8 cellular contexts compared by ENCODE assay signal in the genomic region with DNA sequence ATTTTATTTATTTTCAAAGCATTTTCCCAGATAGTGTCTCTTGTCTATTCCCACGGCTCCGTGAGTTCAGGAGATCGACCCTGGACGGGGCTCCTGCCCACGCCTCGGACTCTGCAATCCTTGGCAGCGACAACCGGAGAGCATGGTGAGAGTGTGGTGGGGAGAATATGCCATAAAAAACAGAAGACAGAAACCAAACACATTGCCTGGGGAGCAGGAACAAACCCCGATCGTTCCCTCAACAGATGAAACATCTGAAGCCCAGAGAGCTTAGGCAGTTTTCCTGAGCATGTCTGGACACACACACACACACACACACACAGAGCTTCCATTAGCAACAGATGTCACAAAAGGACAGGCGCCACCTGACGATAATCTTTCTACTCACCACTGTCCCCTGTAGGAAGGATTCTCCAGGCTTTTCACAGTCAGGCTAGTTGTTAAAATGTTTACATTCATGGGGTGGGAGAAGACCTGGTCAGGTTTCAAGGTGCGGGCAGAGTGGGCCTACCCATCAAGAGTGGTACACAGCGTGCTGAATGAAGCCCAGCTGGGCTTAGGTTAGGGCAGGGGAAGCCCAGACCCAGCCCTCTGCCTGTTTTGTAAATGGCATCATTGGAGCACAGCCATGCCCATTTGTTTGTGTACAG.
DNase-seq lines count a peak whose midpoint lies in the region; ATAC-seq and TF ChIP-seq lines count a peak whose summit lies in the region.

No MANE protein-coding gene starts in this region.

- no peak overlapping the region for H3K9ac ChIP-seq in Loucy (ENCODE audit: low read depth, low read length, poor library complexity, severe bottlenecking)

- peaks cover 0 to 3% of the 10 kb centered on the region in 2 donors for H3K4me1 Mint-ChIP-seq in natural killer cell treated with Interleukin-12 subunit alpha and Interleukin-12 subunit beta and Interleukin-15 and Interleukin-18, amount 100 ng/mL, for 72 hours (ENCODE audit: low read depth in 2 of 2)

- peaks cover 6% of the 10 kb centered on the region; the same call in 1 of the 2 replicates for H3K9me3 ChIP-seq in Loucy (ENCODE audit: insufficient read depth, low read depth, low read length)

- no peak overlapping the region for H3K27ac Mint-ChIP-seq in natural killer cell treated with Interleukin-12 subunit alpha and Interleukin-12 subunit beta and Interleukin-15 and Interleukin-18, amount 100 ng/mL, for 72 hours

- H3K36me3 Mint-ChIP-seq in natural killer cell treated with Interleukin-12 subunit alpha and Interleukin-12 subunit beta and Interleukin-15 and Interleukin-18, amount 100 ng/mL, for 72 hours: peaks cover 6% of the 10 kb centered on the region

- 0 out of 2 replicates have a peak overlapping the region, but pooled peaks have one; percentile 12 for H2AFZ ChIP-seq in Loucy (ENCODE audit: low read length)

- no peaks in the 10 kb centered on the region; the same call in 1 of the 2 replicates for H3F3A ChIP-seq in Loucy (ENCODE audit: low read depth)

- no peak overlapping the region for H3K4me3 ChIP-seq in Loucy (ENCODE audit: low read length, poor library complexity, severe bottlenecking)

- H4K20me1 ChIP-seq in Loucy (ENCODE audit: insufficient read depth, low read length, poor library complexity, severe bottlenecking): no peaks in the 10 kb centered on the region

- peaks cover 7 to 17% of the 10 kb centered on the region in 2 donors for H3K27me3 Mint-ChIP-seq in natural killer cell treated with Interleukin-12 subunit alpha and Interleukin-12 subunit beta and Interleukin-15 and Interleukin-18, amount 100 ng/mL, for 72 hours

- DNase-seq in AG08396 (ENCODE audit: low spot score) (peak; percentile 8), islet precursor cell (peak; percentile 60)
- no peak for DNase-seq in natural killer cell treated with Interleukin-12 subunit alpha and Interleukin-12 subunit beta and Interleukin-15 and Interleukin-18, amount 100 ng/mL, for 72 hours (ENCODE audit: low spot score)

- peaks cover 19% of the 10 kb centered on the region for H3K4me1 ChIP-seq in Loucy (ENCODE audit: insufficient read depth, low read length, poor library complexity, severe bottlenecking)

- H3K4me2 ChIP-seq in Loucy (ENCODE audit: low read depth, low read length, poor library complexity, severe bottlenecking): no peak overlapping the region

- H3K4me3 Mint-ChIP-seq in natural killer cell treated with Interleukin-12 subunit alpha and Interleukin-12 subunit beta and Interleukin-15 and Interleukin-18, amount 100 ng/mL, for 72 hours: no peak overlapping the region

- no peaks in the 10 kb centered on the region for H3K9me3 Mint-ChIP-seq in natural killer cell treated with Interleukin-12 subunit alpha and Interleukin-12 subunit beta and Interleukin-15 and Interleukin-18, amount 100 ng/mL, for 72 hours

- no peaks in the 10 kb centered on the region for H3K9me2 ChIP-seq in Loucy (replicated peaks; ENCODE audit: low read depth, low read length)

- ATAC-seq in SK-N-SH treated with all-trans-retinoic acid at 6 μM for 48 hours: peak; percentile 60
- no peak for ATAC-seq in HG02623 (IDR thresholded peaks at IDR 0.05; ENCODE audit: unreplicated experiment)
- no peak for ATAC-seq in HG03175 (IDR thresholded peaks at IDR 0.05; ENCODE audit: unreplicated experiment)
- no peak for ATAC-seq in HG03135 (IDR thresholded peaks at IDR 0.05; ENCODE audit: unreplicated experiment)
- no peak for ATAC-seq in natural killer cell treated with Interleukin-12 subunit alpha and Interleukin-12 subunit beta and Interleukin-15 and Interleukin-18, amount 100 ng/mL, for 72 hours

- no peaks in the 10 kb centered on the region for H3K27me3 ChIP-seq in Loucy (ENCODE audit: insufficient read depth, low read length, poor library complexity, severe bottlenecking)

- TF ChIP-seq CTCF in Loucy (conservative IDR thresholded peaks at IDR 0.05; ENCODE audit: low read length): peak; percentile 49

- H3K36me3 ChIP-seq in Loucy (ENCODE audit: insufficient read depth, low read length): no peaks in the 10 kb centered on the region

- H3K79me2 ChIP-seq in Loucy (ENCODE audit: insufficient read depth, low read length): no peaks in the 10 kb centered on the region

TF ChIP-seq in SK-N-SH treated with all-trans-retinoic acid at 6 μM for 48 hours, 23 proteins besides CTCF, POLR2A, EP300 and RAD21:
- TF ChIP-seq GLIS3 (CRISPR knock-in tag; IDR thresholded peaks at IDR 0.05): no peak
- TF ChIP-seq OSR1 (CRISPR knock-in tag; IDR thresholded peaks at IDR 0.05): no peak
- TF ChIP-seq, protein P1, sequence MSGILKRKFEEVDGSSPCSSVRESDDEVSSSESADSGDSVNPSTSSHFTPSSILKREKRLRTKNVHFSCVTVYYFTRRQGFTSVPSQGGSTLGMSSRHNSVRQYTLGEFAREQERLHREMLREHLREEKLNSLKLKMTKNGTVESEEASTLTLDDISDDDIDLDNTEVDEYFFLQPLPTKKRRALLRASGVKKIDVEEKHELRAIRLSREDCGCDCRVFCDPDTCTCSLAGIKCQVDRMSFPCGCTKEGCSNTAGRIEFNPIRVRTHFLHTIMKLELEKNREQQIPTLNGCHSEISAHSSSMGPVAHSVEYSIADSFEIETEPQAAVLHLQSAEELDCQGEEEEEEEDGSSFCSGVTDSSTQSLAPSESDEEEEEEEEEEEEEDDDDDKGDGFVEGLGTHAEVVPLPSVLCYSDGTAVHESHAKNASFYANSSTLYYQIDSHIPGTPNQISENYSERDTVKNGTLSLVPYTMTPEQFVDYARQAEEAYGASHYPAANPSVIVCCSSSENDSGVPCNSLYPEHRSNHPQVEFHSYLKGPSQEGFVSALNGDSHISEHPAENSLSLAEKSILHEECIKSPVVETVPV (CRISPR knock-in tag; IDR thresholded peaks at IDR 0.05): no peak
- TF ChIP-seq, protein P2, sequence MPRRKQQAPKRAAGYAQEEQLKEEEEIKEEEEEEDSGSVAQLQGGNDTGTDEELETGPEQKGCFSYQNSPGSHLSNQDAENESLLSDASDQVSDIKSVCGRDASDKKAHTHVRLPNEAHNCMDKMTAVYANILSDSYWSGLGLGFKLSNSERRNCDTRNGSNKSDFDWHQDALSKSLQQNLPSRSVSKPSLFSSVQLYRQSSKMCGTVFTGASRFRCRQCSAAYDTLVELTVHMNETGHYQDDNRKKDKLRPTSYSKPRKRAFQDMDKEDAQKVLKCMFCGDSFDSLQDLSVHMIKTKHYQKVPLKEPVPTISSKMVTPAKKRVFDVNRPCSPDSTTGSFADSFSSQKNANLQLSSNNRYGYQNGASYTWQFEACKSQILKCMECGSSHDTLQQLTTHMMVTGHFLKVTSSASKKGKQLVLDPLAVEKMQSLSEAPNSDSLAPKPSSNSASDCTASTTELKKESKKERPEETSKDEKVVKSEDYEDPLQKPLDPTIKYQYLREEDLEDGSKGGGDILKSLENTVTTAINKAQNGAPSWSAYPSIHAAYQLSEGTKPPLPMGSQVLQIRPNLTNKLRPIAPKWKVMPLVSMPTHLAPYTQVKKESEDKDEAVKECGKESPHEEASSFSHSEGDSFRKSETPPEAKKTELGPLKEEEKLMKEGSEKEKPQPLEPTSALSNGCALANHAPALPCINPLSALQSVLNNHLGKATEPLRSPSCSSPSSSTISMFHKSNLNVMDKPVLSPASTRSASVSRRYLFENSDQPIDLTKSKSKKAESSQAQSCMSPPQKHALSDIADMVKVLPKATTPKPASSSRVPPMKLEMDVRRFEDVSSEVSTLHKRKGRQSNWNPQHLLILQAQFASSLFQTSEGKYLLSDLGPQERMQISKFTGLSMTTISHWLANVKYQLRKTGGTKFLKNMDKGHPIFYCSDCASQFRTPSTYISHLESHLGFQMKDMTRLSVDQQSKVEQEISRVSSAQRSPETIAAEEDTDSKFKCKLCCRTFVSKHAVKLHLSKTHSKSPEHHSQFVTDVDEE (CRISPR knock-in tag; IDR thresholded peaks at IDR 0.05): peak; percentile 42; the same call in 1 of the 2 replicates
- TF ChIP-seq ZFP3 (CRISPR knock-in tag; IDR thresholded peaks at IDR 0.05): no peak
- TF ChIP-seq, protein P3, sequence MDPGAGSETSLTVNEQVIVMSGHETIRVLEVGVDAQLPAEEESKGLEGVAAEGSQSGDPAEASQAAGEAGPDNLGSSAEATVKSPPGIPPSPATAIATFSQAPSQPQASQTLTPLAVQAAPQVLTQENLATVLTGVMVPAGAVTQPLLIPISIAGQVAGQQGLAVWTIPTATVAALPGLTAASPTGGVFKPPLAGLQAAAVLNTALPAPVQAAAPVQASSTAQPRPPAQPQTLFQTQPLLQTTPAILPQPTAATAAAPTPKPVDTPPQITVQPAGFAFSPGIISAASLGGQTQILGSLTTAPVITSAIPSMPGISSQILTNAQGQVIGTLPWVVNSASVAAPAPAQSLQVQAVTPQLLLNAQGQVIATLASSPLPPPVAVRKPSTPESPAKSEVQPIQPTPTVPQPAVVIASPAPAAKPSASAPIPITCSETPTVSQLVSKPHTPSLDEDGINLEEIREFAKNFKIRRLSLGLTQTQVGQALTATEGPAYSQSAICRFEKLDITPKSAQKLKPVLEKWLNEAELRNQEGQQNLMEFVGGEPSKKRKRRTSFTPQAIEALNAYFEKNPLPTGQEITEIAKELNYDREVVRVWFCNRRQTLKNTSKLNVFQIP (CRISPR knock-in tag; IDR thresholded peaks at IDR 0.05; ENCODE audit: borderline replicate concordance, low read depth): no peak
- peak; percentile 76 for TF ChIP-seq TCF4 (CRISPR knock-in tag; IDR thresholded peaks at IDR 0.05; ENCODE audit: borderline replicate concordance)
TF ChIP-seq in SK-N-SH treated with all-trans-retinoic acid at 6 μM for 48 hours: peak in this region for 2.
